In genomic region chr1:20666804-20667203, GRCh38 we compare ENCODE assay signal across 10 cellular contexts. TPM values are rescaled to one million over a fixed set of nuclear protein-coding genes. Genes with fewer than 3 reads are reported as not detected.
DNase-seq lines count a peak whose midpoint lies in the region; ATAC-seq and TF ChIP-seq lines count a peak whose summit lies in the region.
"Had no signal": no experiment of that assay in that cellular context is flagged by ENCODE, and none has a peak within 500 bp of the region (broad histone marks: within the 10 kb centered on the region; RNA-seq: fewer than 3 reads in every experiment).

No MANE protein-coding gene starts in this region.

- H3K4me3 ChIP-seq in mammary epithelial cell (replicated peaks in 1 of 3; ENCODE audit: insufficient read depth in 1 of 3, low read depth in 2 of 3, low read length in 3 of 3), result no peak overlapping the region
- H3K4me3 ChIP-seq: tibial artery had no signal

- no peaks in the 10 kb centered on the region for H3K9me3 ChIP-seq in mammary epithelial cell (replicated peaks; ENCODE audit: insufficient read depth, low read length)
- H3K9me3 ChIP-seq: tibial artery had no signal

- no peak for TF ChIP-seq CTCF in mammary epithelial cell (conservative IDR thresholded peaks at IDR 0.05 in 1 of 2, IDR thresholded peaks at IDR 0.05 in 1 of 2; ENCODE audit: extremely low read depth in 1 of 2, insufficient read depth in 1 of 2, low read depth in 1 of 2, low read length in 2 of 2)

- in situ Hi-C loops in mammary epithelial cell (cut with MboI; ENCODE audit: low sequenced_read_pairs in 2 of 2), result no loop called here

- peaks cover 0 to 6% of the 10 kb centered on the region in 2 donors for H3K9me3 Mint-ChIP-seq in activated naive CD4-positive, alpha-beta T cell treated with anti-CD3 and anti-CD28 coated beads, Interleukin-2, amount 50 U/mL, for 72 hours
- H3K9me3 Mint-ChIP-seq: CD8-positive, alpha-beta memory T cell had no signal

- H3K9ac ChIP-seq in mammary epithelial cell (ENCODE audit: insufficient read depth, low read length), result no peak overlapping the region

- H3K27me3 ChIP-seq in mammary epithelial cell (ENCODE audit: insufficient read depth, low read length), result no peaks in the 10 kb centered on the region
- H3K27me3 ChIP-seq: tibial artery had no signal

- H3K4me1 ChIP-seq in mammary epithelial cell (ENCODE audit: insufficient read depth, low read length), result peaks cover 5% of the 10 kb centered on the region

- no peaks in the 10 kb centered on the region for H4K20me1 ChIP-seq in mammary epithelial cell (ENCODE audit: insufficient read depth, low read length)

- no peaks in the 10 kb centered on the region for H3K36me3 ChIP-seq in mammary epithelial cell (ENCODE audit: insufficient read depth, low read length)
- H3K36me3 ChIP-seq: tibial artery had no signal

- peak; percentile 74 to 94 for ATAC-seq in activated naive CD4-positive, alpha-beta T cell treated with anti-CD3 and anti-CD28 coated beads, Interleukin-2, amount 50 U/mL, for 72 hours
- ATAC-seq in stimulated activated naive CD8-positive, alpha-beta T cell treated with anti-CD3 and anti-CD28 coated beads, Interleukin-15, Interleukin-2, amounts not matched to agents 100 U/mL and 50 U/mL, for 24 hours, result peak; percentile 76

- no peak overlapping the region for H3K4me2 ChIP-seq in mammary epithelial cell (ENCODE audit: insufficient read depth, low read depth, low read length)

- H3K79me2 ChIP-seq in mammary epithelial cell (ENCODE audit: insufficient read depth, low read length), result no peaks in the 10 kb centered on the region

- peak overlapping the region in 1 of 2 donors; percentile 47 for H3K27ac Mint-ChIP-seq in activated naive CD4-positive, alpha-beta T cell treated with anti-CD3 and anti-CD28 coated beads, Interleukin-2, amount 50 U/mL, for 72 hours

- no peaks in the 10 kb centered on the region for H3K36me3 Mint-ChIP-seq in activated naive CD4-positive, alpha-beta T cell treated with anti-CD3 and anti-CD28 coated beads, Interleukin-2, amount 50 U/mL, for 72 hours

- no peak for DNase-seq in activated naive CD4-positive, alpha-beta T cell treated with anti-CD3 and anti-CD28 coated beads, Interleukin-2, amount 50 U/mL, for 72 hours (ENCODE audit: low spot score in 2 of 2)
- no peak for DNase-seq in activated naive CD4-positive, alpha-beta T cell treated with Interleukin-2 at 50 U/mL for 16 hours
- DNase-seq in NCI-H510A treated with DMSO at 0.1 percent for 48 hours (lab: John Stamatoyannopoulos, UW), result peak; percentile 25
- DNase-seq in mammary epithelial cell, result peak; percentile 16
- no peak for DNase-seq in stimulated activated naive CD8-positive, alpha-beta T cell treated with anti-CD3 and anti-CD28 coated beads, Interleukin-15, Interleukin-2, amounts not matched to agents 100 U/mL and 50 U/mL, for 24 hours
- DNase-seq in iPS-NIHi7 (ENCODE audit: extremely low spot score), result no peak
- no peak for DNase-seq in NCI-H1105 (lab: John Stamatoyannopoulos, UW)
- DNase-seq in stimulated activated CD4-positive, alpha-beta T cell treated with anti-CD3 and anti-CD28 coated beads, Interleukin-12 subunit alpha, Interleukin-12 subunit beta, amount 100 ng/mL, for 4 hours, result no peak
- DNase-seq: CD8-positive, alpha-beta memory T cell; tibial artery had no signal

- H3K27ac ChIP-seq in mammary epithelial cell (ENCODE audit: insufficient read depth, low read depth, low read length), result no peak overlapping the region
- H3K27ac ChIP-seq: tibial artery had no signal

- intact Hi-C loops in mammary epithelial cell (cut with micrococcal nuclease), result no loop called here

- peak overlapping the region; percentile 17 for H2AFZ ChIP-seq in mammary epithelial cell (ENCODE audit: low read depth, low read length)

- no TSS peak for BruUV-seq in mammary epithelial cell (replicated peaks; lab: Mats Ljungman, UMichigan)

- 93% methylated on average over 1 of the region's 1 CpG for WGBS in mammary epithelial cell (ENCODE audit: low coverage, missing lambda C conversion rate)

- dilution Hi-C loops in mammary epithelial cell (cut with HindIII; ENCODE audit: low sequenced_read_pairs), result no loop called here

- CTCF ChIA-PET in mammary epithelial cell (lab: Charles Lee; ENCODE audit: low non-redundant PET), result no interaction called here

RNA-seq across cellular contexts. Expression of gene DDOST, which starts 5.6 kb away (rescaled TPM):
- total RNA-seq in activated naive CD4-positive, alpha-beta T cell treated with anti-CD3 and anti-CD28 coated beads, Interleukin-2, amount 50 U/mL, for 72 hours, result 100 to 1,000 TPM; 140 to 184 TPM
- total RNA-seq in mammary epithelial cell, result 100 to 1,000 TPM; 181 to 238 TPM
- polyA plus RNA-seq in mammary epithelial cell, result 320 TPM
- 162 TPM for polyA minus RNA-seq in mammary epithelial cell

RNA-seq across cellular contexts. Expression of gene PINK1, which starts 33.5 kb away (rescaled TPM):
- 10 to 100 TPM in 1 of 2 donors, 1 to 10 TPM in 1; 2.5 to 10.6 TPM for total RNA-seq in activated naive CD4-positive, alpha-beta T cell treated with anti-CD3 and anti-CD28 coated beads, Interleukin-2, amount 50 U/mL, for 72 hours
- total RNA-seq in mammary epithelial cell, result 10 to 100 TPM; 57.2 to 90.0 TPM
- polyA plus RNA-seq in mammary epithelial cell, result 55.6 TPM
- 23.6 TPM for polyA minus RNA-seq in mammary epithelial cell

RNA-seq across cellular contexts. Expression of gene KIF17, which starts 51.0 kb away (rescaled TPM):
- total RNA-seq in activated naive CD4-positive, alpha-beta T cell treated with anti-CD3 and anti-CD28 coated beads, Interleukin-2, amount 50 U/mL, for 72 hours, result 1 to 10 TPM in 1 of 2 donors, under 1 TPM in 1; 0.18 to 1.0 TPM
- under 1 TPM; 0.83 to 0.99 TPM for total RNA-seq in mammary epithelial cell
- 0.41 TPM for polyA plus RNA-seq in mammary epithelial cell
- polyA minus RNA-seq in mammary epithelial cell, result not detected
- total RNA-seq: CD8-positive, alpha-beta memory T cell had no signal
- polyA plus RNA-seq: CD8-positive, alpha-beta memory T cell had no signal

Comparison
In these comparisons a context has a peak if more than half of its experiments do, and no peak if none do; other contexts are left out.
1. DNase-seq: peak in NCI-H510A treated with DMSO at 0.1 percent for 48 hours (single experiment) and mammary epithelial cell (single experiment); none in activated naive CD4-positive, alpha-beta T cell treated with anti-CD3 and anti-CD28 coated beads, Interleukin-2, amount 50 U/mL, for 72 hours (0 of 2), activated naive CD4-positive, alpha-beta T cell treated with Interleukin-2 at 50 U/mL for 16 hours (single experiment), stimulated activated naive CD8-positive, alpha-beta T cell treated with anti-CD3 and anti-CD28 coated beads, Interleukin-15, Interleukin-2, amounts not matched to agents 100 U/mL and 50 U/mL, for 24 hours (single experiment), iPS-NIHi7 (single experiment), NCI-H1105 (single experiment) and stimulated activated CD4-positive, alpha-beta T cell treated with anti-CD3 and anti-CD28 coated beads, Interleukin-12 subunit alpha, Interleukin-12 subunit beta, amount 100 ng/mL, for 4 hours (single experiment).
2. RNA of gene PINK1, which starts 33.5 kb away (total RNA-seq): 57.2 to 90.0 TPM in mammary epithelial cell; 2.5 to 10.6 TPM in activated naive CD4-positive, alpha-beta T cell treated with anti-CD3 and anti-CD28 coated beads, Interleukin-2, amount 50 U/mL, for 72 hours; every median in the first group is over 4 times any median in the second.